ENCODE assay signal across 8 cellular contexts in the genomic region with DNA sequence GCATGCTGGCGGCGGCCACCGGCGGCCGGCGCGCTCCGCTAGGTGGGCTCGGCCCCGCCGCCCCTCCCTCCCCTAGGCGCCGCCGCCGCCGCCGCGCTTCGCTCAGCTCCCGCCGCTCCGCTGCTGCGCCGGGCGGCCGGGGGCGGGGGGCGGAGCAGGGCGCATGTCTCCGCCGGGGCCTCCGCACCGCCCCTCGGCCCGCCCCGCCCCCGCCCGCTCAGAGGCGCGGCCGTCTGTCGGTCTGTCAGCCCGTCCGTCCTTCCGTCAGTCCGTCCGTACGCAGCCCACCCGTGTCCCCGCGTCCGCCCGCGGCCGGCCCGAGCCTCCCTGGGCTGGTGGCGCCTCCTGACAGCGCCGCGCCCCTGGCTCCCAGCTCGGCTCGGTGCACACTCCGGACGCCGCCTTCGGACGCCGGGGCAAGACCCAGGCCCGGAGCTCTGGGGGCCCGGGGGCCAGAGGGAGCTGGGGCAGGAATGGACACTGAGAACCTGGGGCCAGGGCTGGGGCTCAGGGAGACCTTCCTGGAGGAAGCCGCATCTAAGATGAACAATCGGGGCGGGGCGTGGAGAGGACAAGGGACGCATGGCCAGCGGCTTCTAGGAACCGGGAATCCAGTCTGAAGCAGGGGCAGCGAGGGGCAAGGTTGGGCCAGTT. TPM values are rescaled to one million over a fixed set of nuclear protein-coding genes. Genes with fewer than 3 reads are reported as not detected.
DNase-seq lines count a peak whose midpoint lies in the region; ATAC-seq, FAIRE-seq and TF ChIP-seq lines count a peak whose summit lies in the region.

A gene (minus strand): TSS at position 138 of the 654 bp plus-strand sequence. CDS start 6,193 bp downstream, outside the sequence.

- TF ChIP-seq POLR2A in esophagus squamous epithelium (IDR thresholded peaks at IDR 0.05): no peak
- no peak for TF ChIP-seq POLR2A in transverse colon (IDR thresholded peaks at IDR 0.05)

- TF ChIP-seq EP300 in transverse colon (IDR thresholded peaks at IDR 0.05; ENCODE audit: low read depth): no peak

- H3K27me3 Mint-ChIP-seq in neural crest cell (ENCODE audit: low read depth): no peaks in the 10 kb centered on the region

- peak; percentile 47 for ATAC-seq in GM19025 (IDR thresholded peaks at IDR 0.05; ENCODE audit: low read depth, unreplicated experiment)

- DNase-seq in NCI-H1105 treated with DMSO at 0.1 percent for 48 hours (lab: John Stamatoyannopoulos, UW): peak; percentile 6
- peak; percentile 70 for DNase-seq in activated CD8-positive, alpha-beta memory T cell treated with anti-CD3 and anti-CD28 coated beads, Interleukin-2, amount 50 U/mL, for 48 hours
- DNase-seq in esophagus squamous epithelium (lab: John Stamatoyannopoulos, UW): no peak
- no peak for DNase-seq in neural crest cell (ENCODE audit: low read depth, low spot score)
- peak; percentile 48 for DNase-seq in transverse colon
- DNase-seq in kidney: no peak
- DNase-seq in cerebellar cortex (ENCODE audit: low spot score): no peak

- peaks cover 31% of the 10 kb centered on the region for H3K4me1 Mint-ChIP-seq in neural crest cell

- no peaks in the 10 kb centered on the region for H3K9me3 Mint-ChIP-seq in neural crest cell

- no peaks in the 10 kb centered on the region for H3K9me3 ChIP-seq in esophagus squamous epithelium
- no peaks in the 10 kb centered on the region for H3K9me3 ChIP-seq in transverse colon
- H3K9me3 ChIP-seq in kidney (ENCODE audit: control insufficient read depth in 1 of 2, low read length in 2 of 2): no peaks in the 10 kb centered on the region

- intact Hi-C loops in esophagus squamous epithelium (cut with DNase I) (no loop called here), transverse colon (cut with DNase I; ENCODE audit: low total_unique reads) (no loop called here), kidney (cut with DNase I) (no loop called here)

- no peak for FAIRE-seq in kidney (lab: Jason Lieb, UNC)

- 5 to 6% methylated on average over 7 to 8 of the region's 78 CpGs for WGBS in esophagus squamous epithelium, 2 donors
- 5% methylated on average over 12 of the region's 78 CpGs; no CpG with 5 or more reads in 1 of the 2 donors for WGBS in transverse colon (ENCODE audit: low coverage in 1 of 2), 2 donors

- no peaks in the 10 kb centered on the region for H3K36me3 Mint-ChIP-seq in neural crest cell (ENCODE audit: low read depth)

- H3K4me3 Mint-ChIP-seq in neural crest cell: peak within 1 kb of the TSS; percentile 86

- H3K27ac Mint-ChIP-seq in neural crest cell (ENCODE audit: unreplicated experiment): peak within 1 kb of the TSS; percentile 43

- H3K4me1 ChIP-seq in esophagus squamous epithelium: peaks cover 29 to 68% (median 31%) of the 10 kb centered on the region in 3 donors
- peaks cover 5 to 25% (median 22%) of the 10 kb centered on the region in 4 donors for H3K4me1 ChIP-seq in transverse colon
- H3K4me1 ChIP-seq in kidney (ENCODE audit: control insufficient read depth in 1 of 2, insufficient read depth in 1 of 2, low read depth in 1 of 2, low read length in 2 of 2): peaks cover 0 to 7% of the 10 kb centered on the region in 2 donors

- H3K36me3 ChIP-seq in esophagus squamous epithelium (no peaks in the 10 kb centered on the region), transverse colon (no peaks in the 10 kb centered on the region), kidney (ENCODE audit: control insufficient read depth in 1 of 2, insufficient read depth in 2 of 2, low read length in 2 of 2) (no peaks in the 10 kb centered on the region)

- H3K27me3 ChIP-seq in esophagus squamous epithelium (peaks cover 0 to 30% (median 0%) of the 10 kb centered on the region in 4 donors), transverse colon (peaks cover 20% of the 10 kb centered on the region)

- H3K27ac ChIP-seq in esophagus squamous epithelium (peak within 1 kb of the TSS; percentile 63 to 84 (median 72)), transverse colon (peak within 1 kb of the TSS; percentile 58 to 82 (median 79)), kidney (ENCODE audit: low read depth in 2 of 2, low read length in 2 of 2) (no peak within 1 kb of the TSS)

- peak within 1 kb of the TSS; percentile 54 to 81 (median 66) for H3K4me3 ChIP-seq in esophagus squamous epithelium
- H3K4me3 ChIP-seq in transverse colon: peak within 1 kb of the TSS; percentile 36 to 75 (median 62)
- peak within 1 kb of the TSS in 1 of 2 donors; percentile 13 for H3K4me3 ChIP-seq in kidney (ENCODE audit: low read length in 2 of 2)

- in situ Hi-C loops in transverse colon (cut with MboI; ENCODE audit: low pct_ligation_motif_present in 1 of 4, low pct_unique_long_range_greater_than_20kb in 1 of 4, low sequenced_read_pairs in 3 of 4): no loop called here

- no peak for TF ChIP-seq CTCF in esophagus squamous epithelium (IDR thresholded peaks at IDR 0.05)
- no peak for TF ChIP-seq CTCF in neural crest cell (conservative IDR thresholded peaks at IDR 0.05)
- no peak for TF ChIP-seq CTCF in transverse colon (IDR thresholded peaks at IDR 0.05)
- no peak for TF ChIP-seq CTCF in kidney (IDR thresholded peaks at IDR 0.05; ENCODE audit: borderline replicate concordance, extremely low read depth, insufficient read depth)

- no peak within 1 kb of the TSS for H3K9ac ChIP-seq in kidney (ENCODE audit: low read length in 2 of 2)

RNA-seq across cellular contexts. Expression of the gene that starts here (rescaled TPM):
- 10 to 100 TPM in 2 of 4 donors, 1 to 10 TPM in 2; 5.6 to 12.3 (median 10.2) TPM for total RNA-seq in esophagus squamous epithelium
- total RNA-seq in neural crest cell: 28.1 and 28.7 TPM in 2 replicates
- 10 to 100 TPM; 15.6 to 38.2 (median 27.8) TPM for total RNA-seq in transverse colon
- 8.6 TPM for total RNA-seq in kidney
- polyA plus RNA-seq in kidney (ENCODE audit: insufficient read depth, low read depth, low replicate concordance): 1.1 TPM

Comparison
In these comparisons a context has a peak if more than half of its experiments do, and no peak if none do; other contexts are left out.
1. DNase-seq: peak in NCI-H1105 treated with DMSO at 0.1 percent for 48 hours (single experiment), activated CD8-positive, alpha-beta memory T cell treated with anti-CD3 and anti-CD28 coated beads, Interleukin-2, amount 50 U/mL, for 48 hours (single experiment) and transverse colon (single experiment); none in esophagus squamous epithelium (single experiment), neural crest cell (single experiment), kidney (single experiment) and cerebellar cortex (single experiment).
2. H3K27ac ChIP-seq: peak in esophagus squamous epithelium (4 of 4) and transverse colon (4 of 4); none in kidney (0 of 2).